ENCODE assay signal across 1 cellular context in the genomic region with DNA sequence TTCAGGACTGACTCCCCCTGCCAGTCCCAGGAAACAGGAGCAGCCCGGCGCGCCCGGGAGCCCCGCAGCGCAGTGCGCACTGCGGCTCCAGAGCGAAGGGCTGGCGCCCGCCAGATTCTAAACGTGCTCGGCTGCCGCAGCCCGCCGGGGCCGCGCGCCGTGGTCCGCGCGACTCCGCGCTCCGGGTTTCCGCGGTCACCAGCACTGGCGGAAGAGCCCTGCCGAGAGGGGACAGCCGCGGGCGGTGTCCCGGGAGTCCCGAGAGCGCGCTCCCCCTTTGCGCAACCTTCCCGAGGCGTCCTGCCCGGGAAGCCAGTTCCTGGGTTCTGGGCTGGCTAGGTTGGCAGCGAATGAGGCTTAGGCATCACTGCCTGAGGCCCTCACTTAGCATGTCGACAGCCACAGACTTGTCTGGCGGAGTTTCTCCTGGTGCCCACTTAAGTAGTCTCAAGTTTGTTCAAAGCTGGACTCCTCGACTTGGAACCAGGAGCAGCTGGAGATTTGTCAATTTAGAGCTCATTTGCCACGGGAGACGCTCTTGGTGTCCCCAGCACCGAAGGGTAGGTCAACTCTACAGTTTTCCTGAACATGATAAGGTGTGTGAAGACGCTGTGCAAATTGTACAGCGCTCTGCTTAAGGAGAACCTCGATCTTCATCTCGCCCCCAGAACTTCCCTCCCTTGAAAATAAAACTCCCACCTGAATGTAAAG.
TF ChIP-seq lines count a peak whose summit lies in the region.

No MANE protein-coding gene starts in this region.

TF ChIP-seq in HepG2, 621 proteins besides CTCF, POLR2A, EP300 and RAD21 (continued from another document and continues in another):
- TF ChIP-seq TP53 (CRISPR knock-in tag; conservative IDR thresholded peaks at IDR 0.05) (no peak; the same call in 1 of the 2 replicates), ETV6 (CRISPR knock-in tag; conservative IDR thresholded peaks at IDR 0.05) (peak; percentile 72; the same call in 1 of the 2 replicates), CENPT (CRISPR knock-in tag; IDR thresholded peaks at IDR 0.05; ENCODE audit: low read depth) (peak; percentile 65; the same call in 1 of the 2 replicates), ZNF224 (CRISPR knock-in tag; IDR thresholded peaks at IDR 0.05) (peak; percentile 85; the same call in 1 of the 2 replicates), KDM5A (IDR thresholded peaks at IDR 0.05; ENCODE audit: borderline replicate concordance, low read length) (no peak; the same call in 1 of the 2 replicates), USF2 (IDR thresholded peaks at IDR 0.05; ENCODE audit: low read depth, low read length) (no peak), USF2 (CRISPR knock-in tag; IDR thresholded peaks at IDR 0.05; ENCODE audit: borderline replicate concordance) (peak; percentile 15; the same call in 1 of the 2 replicates), ZZZ3 (CRISPR knock-in tag; IDR thresholded peaks at IDR 0.05; ENCODE audit: borderline replicate concordance) (no peak), ZNF557 (CRISPR knock-in tag; IDR thresholded peaks at IDR 0.05) (peak; percentile 95), ZNF7 (CRISPR knock-in tag; IDR thresholded peaks at IDR 0.05) (no peak), ZNF720 (CRISPR knock-in tag; IDR thresholded peaks at IDR 0.05) (no peak), ZNF468 (CRISPR knock-in tag; IDR thresholded peaks at IDR 0.05) (no peak), NFE2 (CRISPR knock-in tag; IDR thresholded peaks at IDR 0.05) (no peak; the same call in 1 of the 2 replicates), YEATS2 (CRISPR knock-in tag; IDR thresholded peaks at IDR 0.05; ENCODE audit: borderline replicate concordance) (peak; percentile 73), NCOR1 (IDR thresholded peaks at IDR 0.05; ENCODE audit: borderline replicate concordance, low read length) (0 out of 2 replicates have a peak, but pooled peaks have one; percentile 17), MYPOP (CRISPR knock-in tag; IDR thresholded peaks at IDR 0.05) (peak; percentile 99), ASH2L (IDR thresholded peaks at IDR 0.05; ENCODE audit: insufficient read length, low read depth, low read length) (peak; percentile 97), ZNF674 (CRISPR knock-in tag; IDR thresholded peaks at IDR 0.05; ENCODE audit: low read depth) (peak; percentile 70; the same call in 1 of the 2 replicates), ZNF512B (CRISPR knock-in tag; IDR thresholded peaks at IDR 0.05; ENCODE audit: borderline replicate concordance) (peak; percentile 59), FLYWCH1 (CRISPR knock-in tag; IDR thresholded peaks at IDR 0.05) (peak; percentile 37; the same call in 1 of the 2 replicates), ZNF883 (CRISPR knock-in tag; IDR thresholded peaks at IDR 0.05; ENCODE audit: not compliant biosample characterization) (peak; percentile 75), DMAP1 (CRISPR knock-in tag; IDR thresholded peaks at IDR 0.05) (peak; percentile 63), ZNF383 (CRISPR knock-in tag; IDR thresholded peaks at IDR 0.05; ENCODE audit: borderline replicate concordance) (peak; percentile 90; the same call in 1 of the 2 replicates), HDAC6 (IDR thresholded peaks at IDR 0.05; ENCODE audit: low read depth, low read length) (no peak), KLF11 (CRISPR knock-in tag; IDR thresholded peaks at IDR 0.05) (peak; percentile 45; the same call in 1 of the 2 replicates), MAF1 (CRISPR knock-in tag; IDR thresholded peaks at IDR 0.05; ENCODE audit: borderline replicate concordance) (peak; percentile 93), UBTF (CRISPR knock-in tag; IDR thresholded peaks at IDR 0.05) (peak; percentile 98), HCFC1 (IDR thresholded peaks at IDR 0.05; ENCODE audit: low read depth, low read length) (no peak), ZNF761 (CRISPR knock-in tag; conservative IDR thresholded peaks at IDR 0.05) (peak; percentile 91), ZSCAN12 (CRISPR knock-in tag; IDR thresholded peaks at IDR 0.05) (peak; percentile 96), PHF20 (CRISPR knock-in tag; IDR thresholded peaks at IDR 0.05) (peak; percentile 72), ZNF740 (CRISPR knock-in tag; IDR thresholded peaks at IDR 0.05) (peak; percentile 91), ZNF501 (CRISPR knock-in tag; IDR thresholded peaks at IDR 0.05) (peak; percentile 94), GMEB1 (CRISPR knock-in tag; IDR thresholded peaks at IDR 0.05; ENCODE audit: borderline replicate concordance) (peak; percentile 76), SMYD3 (CRISPR knock-in tag; IDR thresholded peaks at IDR 0.05) (no peak)
- TF ChIP-seq, protein P1, sequence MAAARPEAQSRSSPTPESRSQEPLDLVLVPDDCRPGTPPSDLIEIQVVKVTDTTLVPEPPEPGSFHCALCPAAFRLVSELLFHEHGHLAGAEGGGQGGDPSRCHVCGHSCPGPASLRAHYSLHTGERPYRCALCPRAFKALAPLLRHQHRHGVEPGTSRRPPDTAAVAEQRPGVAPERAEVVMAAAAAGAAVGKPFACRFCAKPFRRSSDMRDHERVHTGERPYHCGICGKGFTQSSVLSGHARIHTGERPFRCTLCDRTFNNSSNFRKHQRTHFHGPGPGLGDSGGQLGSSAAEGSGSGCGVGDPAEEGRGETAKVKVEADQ (CRISPR knock-in tag; IDR thresholded peaks at IDR 0.05; ENCODE audit: borderline replicate concordance): peak; percentile 88; the same call in 1 of the 2 replicates
- TF ChIP-seq, protein P2, sequence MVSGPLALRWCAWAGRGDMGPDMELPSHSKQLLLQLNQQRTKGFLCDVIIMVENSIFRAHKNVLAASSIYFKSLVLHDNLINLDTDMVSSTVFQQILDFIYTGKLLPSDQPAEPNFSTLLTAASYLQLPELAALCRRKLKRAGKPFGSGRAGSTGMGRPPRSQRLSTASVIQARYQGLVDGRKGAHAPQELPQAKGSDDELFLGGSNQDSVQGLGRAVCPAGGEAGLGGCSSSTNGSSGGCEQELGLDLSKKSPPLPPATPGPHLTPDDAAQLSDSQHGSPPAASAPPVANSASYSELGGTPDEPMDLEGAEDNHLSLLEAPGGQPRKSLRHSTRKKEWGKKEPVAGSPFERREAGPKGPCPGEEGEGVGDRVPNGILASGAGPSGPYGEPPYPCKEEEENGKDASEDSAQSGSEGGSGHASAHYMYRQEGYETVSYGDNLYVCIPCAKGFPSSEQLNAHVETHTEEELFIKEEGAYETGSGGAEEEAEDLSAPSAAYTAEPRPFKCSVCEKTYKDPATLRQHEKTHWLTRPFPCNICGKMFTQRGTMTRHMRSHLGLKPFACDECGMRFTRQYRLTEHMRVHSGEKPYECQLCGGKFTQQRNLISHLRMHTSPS (CRISPR knock-in tag; IDR thresholded peaks at IDR 0.05; ENCODE audit: low read depth): peak; percentile 93
- TF ChIP-seq, protein P3, sequence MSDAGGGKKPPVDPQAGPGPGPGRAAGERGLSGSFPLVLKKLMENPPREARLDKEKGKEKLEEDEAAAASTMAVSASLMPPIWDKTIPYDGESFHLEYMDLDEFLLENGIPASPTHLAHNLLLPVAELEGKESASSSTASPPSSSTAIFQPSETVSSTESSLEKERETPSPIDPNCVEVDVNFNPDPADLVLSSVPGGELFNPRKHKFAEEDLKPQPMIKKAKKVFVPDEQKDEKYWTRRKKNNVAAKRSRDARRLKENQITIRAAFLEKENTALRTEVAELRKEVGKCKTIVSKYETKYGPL (CRISPR knock-in tag; IDR thresholded peaks at IDR 0.05): peak; percentile 93
- TF ChIP-seq, protein P4, sequence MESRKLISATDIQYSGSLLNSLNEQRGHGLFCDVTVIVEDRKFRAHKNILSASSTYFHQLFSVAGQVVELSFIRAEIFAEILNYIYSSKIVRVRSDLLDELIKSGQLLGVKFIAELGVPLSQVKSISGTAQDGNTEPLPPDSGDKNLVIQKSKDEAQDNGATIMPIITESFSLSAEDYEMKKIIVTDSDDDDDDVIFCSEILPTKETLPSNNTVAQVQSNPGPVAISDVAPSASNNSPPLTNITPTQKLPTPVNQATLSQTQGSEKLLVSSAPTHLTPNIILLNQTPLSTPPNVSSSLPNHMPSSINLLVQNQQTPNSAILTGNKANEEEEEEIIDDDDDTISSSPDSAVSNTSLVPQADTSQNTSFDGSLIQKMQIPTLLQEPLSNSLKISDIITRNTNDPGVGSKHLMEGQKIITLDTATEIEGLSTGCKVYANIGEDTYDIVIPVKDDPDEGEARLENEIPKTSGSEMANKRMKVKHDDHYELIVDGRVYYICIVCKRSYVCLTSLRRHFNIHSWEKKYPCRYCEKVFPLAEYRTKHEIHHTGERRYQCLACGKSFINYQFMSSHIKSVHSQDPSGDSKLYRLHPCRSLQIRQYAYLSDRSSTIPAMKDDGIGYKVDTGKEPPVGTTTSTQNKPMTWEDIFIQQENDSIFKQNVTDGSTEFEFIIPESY (CRISPR knock-in tag; IDR thresholded peaks at IDR 0.05): peak; percentile 55; the same call in 1 of the 2 replicates
